ENCODE assay signal across 8 cellular contexts in the genomic region with DNA sequence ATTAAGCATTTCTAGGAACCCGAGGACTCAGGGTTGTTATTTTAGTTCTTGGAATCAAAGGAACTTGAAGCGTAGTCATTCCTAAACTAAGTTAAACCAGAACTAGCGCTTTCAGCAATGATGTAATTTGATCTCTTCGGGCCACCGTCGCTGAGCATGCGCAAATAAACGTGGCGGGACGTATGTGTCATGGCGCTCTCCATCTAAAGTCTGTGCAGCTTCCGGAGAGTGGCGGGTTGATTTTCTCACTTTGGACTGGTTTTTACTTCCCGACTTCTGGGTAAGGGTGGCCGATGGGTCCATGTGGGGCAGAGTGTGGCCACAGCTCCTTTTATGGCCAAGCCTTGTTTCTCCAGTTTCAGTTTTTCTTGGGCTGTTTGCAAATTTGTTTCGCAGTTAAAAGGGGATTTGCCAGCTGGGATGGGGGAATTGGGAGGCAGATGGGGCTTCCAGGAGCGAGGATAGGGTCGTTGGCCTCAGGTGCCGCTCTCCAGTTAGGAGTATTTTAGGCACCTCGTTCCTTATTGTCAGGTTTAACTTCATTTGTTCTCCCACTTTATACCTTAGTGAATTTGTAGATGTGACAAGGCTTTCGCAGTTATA. TPM values are rescaled to one million over a fixed set of nuclear protein-coding genes. Genes with fewer than 3 reads are reported as not detected.
DNase-seq lines count a peak whose midpoint lies in the region; ATAC-seq and TF ChIP-seq lines count a peak whose summit lies in the region.

Gene CDKAL1, plus strand, starts transcription at position 163 of the 603 bp plus-strand sequence. CDS start 11,894 bp downstream, outside the sequence.

- H3K18ac ChIP-seq in trophoblast cell (ENCODE audit: low read length): peak within 1 kb of the TSS; percentile 32

- no peak within 1 kb of the TSS for H2BK120ac ChIP-seq in trophoblast cell (ENCODE audit: insufficient read depth, low read length, poor library complexity)

- no peak within 1 kb of the TSS for H2BK12ac ChIP-seq in trophoblast cell (ENCODE audit: low read length)

- H4K91ac ChIP-seq in trophoblast cell (ENCODE audit: low read depth, low read length): peak within 1 kb of the TSS; percentile 89

- H3K36me3 ChIP-seq in trophoblast cell (ENCODE audit: control insufficient read depth in 1 of 2, insufficient read depth in 2 of 2, low read length in 2 of 2): no peaks in the 10 kb centered on the region
- H3K36me3 ChIP-seq in transverse colon: no peaks in the 10 kb centered on the region

- intact Hi-C loops in cardiac septum (cut with DNase I) (loop anchor here (5.0 kb wide), 1 partner anchor 322 kb away; the partner anchor contains the start of gene MBOAT1), transverse colon (cut with DNase I; ENCODE audit: low total_unique reads) (no loop called here)

- H3K4me1 ChIP-seq in trophoblast cell (ENCODE audit: control insufficient read depth in 1 of 2, insufficient read depth in 2 of 2, low read length in 2 of 2): peaks cover 2 to 3% of the 10 kb centered on the region in 2 experiments
- H3K4me1 ChIP-seq in transverse colon: peaks cover 5 to 17% (median 9%) of the 10 kb centered on the region in 4 donors

- H2BK5ac ChIP-seq in trophoblast cell (ENCODE audit: low read depth, low read length, poor library complexity): peak within 1 kb of the TSS; percentile 4

- peak within 1 kb of the TSS; percentile 91 for H3K14ac ChIP-seq in trophoblast cell (ENCODE audit: low read length)

- H3K27ac ChIP-seq in trophoblast cell (ENCODE audit: low read depth, low read length) (peak within 1 kb of the TSS; percentile 90), transverse colon (peak within 1 kb of the TSS; percentile 84 to 89 (median 86))

- H4K8ac ChIP-seq in trophoblast cell (ENCODE audit: low read depth, low read length): peak within 1 kb of the TSS; percentile 99

- no peak within 1 kb of the TSS for H3K23ac ChIP-seq in trophoblast cell (ENCODE audit: low read length)

- peak within 1 kb of the TSS; percentile 96 for H4K12ac ChIP-seq in trophoblast cell (ENCODE audit: low read depth, low read length)

- TF ChIP-seq EP300 in transverse colon (IDR thresholded peaks at IDR 0.05; ENCODE audit: low read depth): no peak

- peaks cover 3% of the 10 kb centered on the region for H3K79me1 ChIP-seq in trophoblast cell (ENCODE audit: low read length)

- in situ Hi-C loops in transverse colon (cut with MboI; ENCODE audit: low pct_ligation_motif_present in 1 of 4, low pct_unique_long_range_greater_than_20kb in 1 of 4, low sequenced_read_pairs in 3 of 4): loop anchor here in 2 of 4 donors (5.0 to 25.0 kb wide), 4 partner anchors 120 to 447 kb away; no protein-coding TSS in a partner anchor

- H2AFZ ChIP-seq in trophoblast cell (ENCODE audit: insufficient read depth, low read length, poor library complexity): peak within 1 kb of the TSS; percentile 88

- TF ChIP-seq CTCF in GM12864 (IDR thresholded peaks at IDR 0.05; ENCODE audit: low read depth, low read length, missing control alignments) (no peak), transverse colon (IDR thresholded peaks at IDR 0.05) (no peak)

- H3K9me3 ChIP-seq in trophoblast cell (ENCODE audit: insufficient read depth, low read depth, low read length): no peaks in the 10 kb centered on the region
- H3K9me3 ChIP-seq in transverse colon: no peaks in the 10 kb centered on the region

- no peak within 1 kb of the TSS for H2AK5ac ChIP-seq in trophoblast cell (ENCODE audit: low read length)

- peak within 1 kb of the TSS; percentile 86 for H3K4ac ChIP-seq in trophoblast cell (ENCODE audit: low read depth, low read length)

- peak; percentile 89 for DNase-seq in GM12864 (ENCODE audit: low read depth)
- peak; percentile 88 to 94 (median 90) for DNase-seq in NCI-H1417 (lab: John Stamatoyannopoulos, UW)
- peak; percentile 77 to 93 for DNase-seq in SW 1271 (lab: John Stamatoyannopoulos, UW)
- peak; percentile 74 for DNase-seq in activated naive CD8-positive, alpha-beta T cell treated with anti-CD3 and anti-CD28 coated beads, Interleukin-2, amount 50 U/mL, for 16 hours (ENCODE audit: low read depth, low spot score)
- peak; percentile 96 for DNase-seq in cardiac septum (ENCODE audit: low spot score)
- DNase-seq in trophoblast cell: peak; percentile 94 to 96
- peak; percentile 93 for DNase-seq in transverse colon

- H3K4me3 ChIP-seq in GM12864 (ENCODE audit: low read depth, low read length): peak within 1 kb of the TSS; percentile 95
- peak within 1 kb of the TSS; percentile 94 for H3K4me3 ChIP-seq in trophoblast cell (ENCODE audit: low read depth, low read length)
- H3K4me3 ChIP-seq in transverse colon: peak within 1 kb of the TSS; percentile 63 to 80 (median 74)

- H3K79me2 ChIP-seq in trophoblast cell (ENCODE audit: control insufficient read depth, insufficient read depth, low read length, poor library complexity): no peaks in the 10 kb centered on the region

- peak within 1 kb of the TSS; percentile 93 for H3K9ac ChIP-seq in trophoblast cell (ENCODE audit: low read length)

- WGBS in trophoblast cell (ENCODE audit: extremely low coverage, insufficient coverage, insufficient read length): no CpG with 5 or more reads among the region's 21 CpGs
- 0 to 1% methylated on average over 16 to 21 of the region's 21 CpGs for WGBS in transverse colon (ENCODE audit: low coverage in 1 of 2), 2 donors

- ATAC-seq in HG02759 (IDR thresholded peaks at IDR 0.05; ENCODE audit: unreplicated experiment): peak; percentile 89

- H3K27me3 ChIP-seq in trophoblast cell (ENCODE audit: insufficient read depth, low read length) (no peaks in the 10 kb centered on the region), transverse colon (no peaks in the 10 kb centered on the region)

- peak; percentile 55 for TF ChIP-seq POLR2A in transverse colon (IDR thresholded peaks at IDR 0.05)

- H3K4me2 ChIP-seq in trophoblast cell (ENCODE audit: low read length): peak within 1 kb of the TSS; percentile 74

RNA-seq across cellular contexts. Expression of gene CDKAL1, which starts in this region (rescaled TPM):
- total RNA-seq in cardiac septum (8.4 TPM), transverse colon (10 to 100 TPM in 3 of 4 donors, 1 to 10 TPM in 1; 4.8 to 21.7 (median 12.5) TPM)
- polyA plus RNA-seq in trophoblast cell (2013): 8.1 and 8.2 TPM in 2 replicates

Comparison
In these comparisons a context has a peak if more than half of its experiments do, and no peak if none do; other contexts are left out.
1. Peak in every context shown above with its lines: DNase-seq, ATAC-seq, H3K4me3 ChIP-seq and H3K27ac ChIP-seq.